Comparison of ENCODE assay signal across 21 cellular contexts in the genomic region with DNA sequence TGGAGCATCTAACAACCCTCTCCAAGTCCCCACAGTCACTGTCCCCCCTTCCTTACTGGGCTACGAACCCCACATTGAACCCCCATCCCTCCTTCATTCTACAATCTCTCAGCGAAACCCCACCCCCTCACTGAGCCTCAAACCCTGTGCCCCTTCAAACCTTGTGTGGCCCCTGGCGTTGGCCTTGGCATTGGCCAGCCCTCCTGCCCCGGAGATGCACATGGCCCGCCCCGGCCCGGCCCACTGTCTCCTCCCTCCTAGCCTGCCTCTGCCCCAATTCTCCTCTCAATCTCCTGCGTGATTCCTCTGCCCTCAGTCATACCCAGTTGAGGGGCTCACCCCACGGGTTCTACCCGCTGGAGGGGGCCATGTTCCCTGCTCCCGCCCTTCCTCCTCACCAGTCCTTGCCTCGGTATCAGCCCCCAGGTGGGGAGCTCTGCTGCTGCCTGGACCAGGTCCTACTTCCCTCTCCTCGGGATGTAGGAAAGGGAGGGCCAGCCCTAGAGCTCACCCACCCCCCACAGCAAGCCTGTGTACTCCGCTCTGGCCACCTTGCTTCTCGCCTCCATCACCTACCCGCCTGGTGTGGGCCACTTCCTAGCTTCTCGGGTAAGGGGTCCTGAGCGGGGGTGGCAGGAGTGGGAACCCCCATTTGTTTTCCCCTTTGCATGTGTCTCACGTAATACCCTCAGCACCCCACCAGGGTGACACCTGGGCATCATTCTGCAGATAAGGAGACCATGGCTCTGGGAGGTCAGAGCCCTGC. TPM values are rescaled to one million over a fixed set of nuclear protein-coding genes. Genes with fewer than 3 reads are reported as not detected.
DNase-seq lines count a peak whose midpoint lies in the region; ATAC-seq, FAIRE-seq and TF ChIP-seq lines count a peak whose summit lies in the region.
"Had no signal": no experiment of that assay in that cellular context is flagged by ENCODE, and none has a peak within 500 bp of the region (broad histone marks: within the 10 kb centered on the region; RNA-seq: fewer than 3 reads in every experiment).

No MANE protein-coding gene starts in this region.

- peaks cover 19% of the 10 kb centered on the region for H3K27me3 ChIP-seq in CD4-positive, alpha-beta T cell (ENCODE audit: control insufficient read depth, insufficient read depth, low read length)
- H3K27me3 ChIP-seq in neural progenitor cell = peaks cover 23% of the 10 kb centered on the region
- H3K27me3 ChIP-seq in small intestine (ENCODE audit: control insufficient read depth in 2 of 2, insufficient read depth in 2 of 2, low read length in 2 of 2) = peaks cover 3 to 7% of the 10 kb centered on the region in 2 donors
- H3K27me3 ChIP-seq: Peyer's patch had no signal

- H2AFZ ChIP-seq in neural progenitor cell (replicated peaks) = no peak overlapping the region

- no peaks in the 10 kb centered on the region for H3K9me3 ChIP-seq in CD4-positive, alpha-beta T cell (ENCODE audit: control insufficient read depth, low read length)
- H3K9me3 ChIP-seq in HEK293 (ENCODE audit: control insufficient read depth, insufficient read depth, low read depth, low read length) (no peaks in the 10 kb centered on the region), neural progenitor cell (ENCODE audit: low read depth) (no peaks in the 10 kb centered on the region), small intestine (ENCODE audit: control insufficient read depth, low read depth) (no peaks in the 10 kb centered on the region)
- H3K9me3 ChIP-seq: Peyer's patch, SK-N-SH had no signal

- intact Hi-C loops in CD4-positive, alpha-beta T cell (cut with DNase I, micrococcal nuclease) = no loop called here

- ATAC-seq in CD4-positive, alpha-beta T cell (ENCODE audit: poor library complexity) = no peak
- no peak for ATAC-seq in central memory CD8-positive, alpha-beta T cell (replicated peaks; ENCODE audit: extremely low read depth, poor library complexity, severe bottlenecking)

- no peak for DNase-seq in CD4-positive, alpha-beta T cell
- DNase-seq in central memory CD8-positive, alpha-beta T cell (ENCODE audit: low spot score in 2 of 2) = no peak
- DNase-seq in neural progenitor cell (ENCODE audit: low spot score) (no peak), NCI-H774 (lab: John Stamatoyannopoulos, UW) (no peak), ecto neural progenitor cell (ENCODE audit: low spot score) (no peak), small intestine (no peak)
- DNase-seq: DMS79, EL, GDM1, MM.1S, NCI-H2029 treated with DMSO at 0.1 percent for 48 hours, NCI-H446 treated with DMSO at 0.1 percent for 48 hours, NCI-H526, Peyer's patch, SK-N-SH had no signal

- H3K27ac Mint-ChIP-seq in CD4-positive, alpha-beta T cell = no peak overlapping the region
- peak overlapping the region; percentile 63 for H3K27ac Mint-ChIP-seq in central memory CD8-positive, alpha-beta T cell (ENCODE audit: low read depth)
- no peak overlapping the region for H3K27ac Mint-ChIP-seq in neural progenitor cell

- TF ChIP-seq CTCF in CD4-positive, alpha-beta T cell (IDR thresholded peaks at IDR 0.05) = no peak
- TF ChIP-seq CTCF in HEK293 (tag by site-specific recombination; IDR thresholded peaks at IDR 0.05) (no peak), neural progenitor cell (IDR thresholded peaks at IDR 0.05) (no peak)

- H4K20me1 ChIP-seq in neural progenitor cell (ENCODE audit: low read depth) = no peaks in the 10 kb centered on the region

- no peak overlapping the region for H3K4me2 ChIP-seq in neural progenitor cell
- H3K4me2 ChIP-seq: KMS-11, SK-N-SH had no signal

- H3K36me3 ChIP-seq in HEK293 (ENCODE audit: control insufficient read depth in 2 of 2, insufficient read depth in 1 of 2, low read length in 2 of 2) = no peaks in the 10 kb centered on the region
- no peaks in the 10 kb centered on the region for H3K36me3 ChIP-seq in neural progenitor cell
- H3K36me3 ChIP-seq in small intestine (ENCODE audit: control insufficient read depth in 2 of 2, insufficient read depth in 2 of 2, low read length in 2 of 2) = no peaks in the 10 kb centered on the region
- H3K36me3 ChIP-seq: Peyer's patch had no signal

- POLR2A ChIA-PET in CD4-positive, alpha-beta T cell (lab: Charles Lee) = no interaction called here
- POLR2A ChIA-PET in HEK293 (lab: Yijun Ruan, JAX) = no interaction called here

- peaks cover 39% of the 10 kb centered on the region for H3K27me3 Mint-ChIP-seq in CD4-positive, alpha-beta T cell
- peaks cover 63% of the 10 kb centered on the region for H3K27me3 Mint-ChIP-seq in central memory CD8-positive, alpha-beta T cell
- H3K27me3 Mint-ChIP-seq in neural progenitor cell (ENCODE audit: insufficient read depth, low read depth) = peaks cover 12% of the 10 kb centered on the region

- H3K4me3 Mint-ChIP-seq in CD4-positive, alpha-beta T cell = peak overlapping the region; percentile 58
- H3K4me3 Mint-ChIP-seq in central memory CD8-positive, alpha-beta T cell = peak overlapping the region; percentile 25
- peak overlapping the region; percentile 38 for H3K4me3 Mint-ChIP-seq in neural progenitor cell

- no peak overlapping the region for H3K9ac ChIP-seq in neural progenitor cell
- H3K9ac ChIP-seq: KMS-11, SK-N-SH had no signal

- H3K4me3 ChIP-seq in HEK293 (ENCODE audit: low read depth, low read length) = no peak overlapping the region
- no peak overlapping the region for H3K4me3 ChIP-seq in neural progenitor cell
- H3K4me3 ChIP-seq in small intestine (ENCODE audit: low read depth in 1 of 2, low read length in 2 of 2) = no peak overlapping the region
- H3K4me3 ChIP-seq: Peyer's patch had no signal

- H3K27ac ChIP-seq in CD4-positive, alpha-beta T cell (ENCODE audit: low read depth, low read length) = no peak overlapping the region
- no peak overlapping the region for H3K27ac ChIP-seq in HEK293 (ENCODE audit: extremely low read depth, low read depth, low read length)
- no peak overlapping the region for H3K27ac ChIP-seq in neural progenitor cell
- H3K27ac ChIP-seq in small intestine (ENCODE audit: low read depth in 1 of 2, low read length in 1 of 2) = no peak overlapping the region
- H3K27ac ChIP-seq: KMS-11, Peyer's patch had no signal

- FAIRE-seq in small intestine (lab: Jason Lieb, UNC) = no peak
- FAIRE-seq: GM12891, H54 had no signal

- H3K36me3 Mint-ChIP-seq in CD4-positive, alpha-beta T cell (ENCODE audit: low read depth) = no peaks in the 10 kb centered on the region
- H3K36me3 Mint-ChIP-seq in central memory CD8-positive, alpha-beta T cell (ENCODE audit: insufficient read depth) = no peaks in the 10 kb centered on the region
- no peaks in the 10 kb centered on the region for H3K36me3 Mint-ChIP-seq in neural progenitor cell

- no peaks in the 10 kb centered on the region for H3F3A ChIP-seq in neural progenitor cell (ENCODE audit: low read depth)

- H3K79me2 ChIP-seq in neural progenitor cell (ENCODE audit: low read depth) = no peaks in the 10 kb centered on the region

- H3K9me3 Mint-ChIP-seq in CD4-positive, alpha-beta T cell = no peaks in the 10 kb centered on the region
- H3K9me3 Mint-ChIP-seq in central memory CD8-positive, alpha-beta T cell = no peaks in the 10 kb centered on the region
- no peaks in the 10 kb centered on the region for H3K9me3 Mint-ChIP-seq in neural progenitor cell

- no peaks in the 10 kb centered on the region for H3K4me1 Mint-ChIP-seq in CD4-positive, alpha-beta T cell (ENCODE audit: low read depth)
- no peaks in the 10 kb centered on the region for H3K4me1 Mint-ChIP-seq in central memory CD8-positive, alpha-beta T cell
- peaks cover 11% of the 10 kb centered on the region for H3K4me1 Mint-ChIP-seq in neural progenitor cell

- 40 to 66% (median 50%) methylated on average over 19 of the region's 19 CpGs for WGBS in small intestine, 3 donors

- H3K4me1 ChIP-seq in HEK293 (ENCODE audit: control insufficient read depth, insufficient read depth, low read length) = no peaks in the 10 kb centered on the region
- peaks cover 7% of the 10 kb centered on the region for H3K4me1 ChIP-seq in neural progenitor cell
- no peaks in the 10 kb centered on the region for H3K4me1 ChIP-seq in small intestine (ENCODE audit: control insufficient read depth in 2 of 2, insufficient read depth in 1 of 2, low read depth in 1 of 2, low read length in 1 of 2)

- CTCF ChIA-PET in CD4-positive, alpha-beta T cell (lab: Charles Lee) = no interaction called here
- CTCF ChIA-PET in HEK293 (lab: Yijun Ruan, JAX) = no interaction called here

TF ChIP-seq in HEK293, 187 proteins besides CTCF, POLR2A, EP300 and RAD21 (continues in another document):
- TF ChIP-seq ZNF10 (tag by site-specific recombination; IDR thresholded peaks at IDR 0.05) (no peak), SP2 (tag by site-specific recombination; IDR thresholded peaks at IDR 0.05) (peak; percentile 46)

RNA-seq across cellular contexts. Expression of gene CLCNKA, which starts 6.6 kb away (rescaled TPM):
- not detected for total RNA-seq in CD4-positive, alpha-beta T cell
- not detected in 2 replicates for total RNA-seq in neural progenitor cell (ENCODE audit: low replicate concordance)
- polyA plus RNA-seq in small intestine = under 1 TPM in 2 of 3 donors, not detected in 1; 0.06 to 0.22 TPM
- total RNA-seq: A172 had no signal

RNA-seq across cellular contexts. Expression of gene HSPB7, which starts 10.6 kb away (rescaled TPM):
- not detected for total RNA-seq in CD4-positive, alpha-beta T cell
- not detected in 2 replicates for total RNA-seq in neural progenitor cell (ENCODE audit: low replicate concordance)
- 10 to 100 TPM in 2 of 3 donors, 1 to 10 TPM in 1; 7.8 to 63.5 (median 20.4) TPM for polyA plus RNA-seq in small intestine
- total RNA-seq: A172 had no signal

RNA-seq across cellular contexts. Expression of gene CLCNKB, which starts 15.2 kb away (rescaled TPM):
- total RNA-seq in CD4-positive, alpha-beta T cell = not detected
- total RNA-seq in neural progenitor cell (ENCODE audit: low replicate concordance) = 0.97 and 2.7 TPM in 2 replicates
- under 1 TPM in 1 of 3 donors, not detected in 2; 0.04 TPM for polyA plus RNA-seq in small intestine
- total RNA-seq: A172, Peyer's patch had no signal

RNA-seq across cellular contexts. Expression of gene SRARP, which starts 24.4 kb away (rescaled TPM):
- not detected for total RNA-seq in CD4-positive, alpha-beta T cell
- not detected in 2 replicates for total RNA-seq in neural progenitor cell (ENCODE audit: low replicate concordance)
- not detected for polyA plus RNA-seq in small intestine
- total RNA-seq: A172, Peyer's patch had no signal
- polyA plus RNA-seq: BJ, SK-N-SH had no signal

RNA-seq across cellular contexts. Expression of gene FAM131C, which starts 45.0 kb away (rescaled TPM):
- total RNA-seq in CD4-positive, alpha-beta T cell = not detected
- 0.13 and 2.6 TPM in 2 replicates for total RNA-seq in neural progenitor cell (ENCODE audit: low replicate concordance)
- polyA plus RNA-seq in small intestine = under 1 TPM in 2 of 3 donors, not detected in 1; 0.21 to 0.45 TPM
